ENCODE assay signal across 33 cellular contexts in genomic region chr1:125119024-125119441, GRCh38.
"Had no signal": no experiment of that assay in that cellular context is flagged by ENCODE, and none has a peak within 500 bp of the region (broad histone marks: within the 10 kb centered on the region; RNA-seq: fewer than 3 reads in every experiment).

No MANE protein-coding gene starts in this region.

- H3K27ac ChIP-seq: adrenal gland, body of pancreas, colonic mucosa, epithelial cell of prostate, esophagus squamous epithelium, gastroesophageal sphincter, WERI-Rb-1 had no signal

- FAIRE-seq: endometrium, endothelial cell of umbilical vein had no signal

- H3K27me3 ChIP-seq: adrenal gland, body of pancreas, colonic mucosa, esophagus squamous epithelium had no signal

- DNase-seq: activated B cell treated with CpG ODN at 0.5 μM for 24 hours; activated CD4-positive, alpha-beta memory T cell treated with anti-CD3 and anti-CD28 coated beads for 36 hours; activated CD4-positive, alpha-beta T cell treated with anti-CD3 and anti-CD28 coated beads for 36 hours; activated CD4-positive, alpha-beta T cell treated with anti-CD3 and anti-CD28 coated beads, Interleukin-2, amount 10 ng/mL, durations not matched to agents 24 days and 14 days; activated CD4-positive, CD25-positive, alpha-beta regulatory T cell treated with anti-CD3 and anti-CD28 coated beads, Interleukin-2, amount 50 U/mL, for 72 hours; activated CD8-positive, alpha-beta memory T cell treated with anti-CD3 and anti-CD28 coated beads, Interleukin-2, amount 10 ng/mL, durations not matched to agents 7 days and 5 days; activated CD8-positive, alpha-beta memory T cell treated with anti-CD3 and anti-CD28 coated beads, Interleukin-2, amount 50 U/mL, for 4 hours; activated CD8-positive, alpha-beta T cell treated with anti-CD3 and anti-CD28 coated beads, Interleukin-2, amount 10 ng/mL, durations not matched to agents 7 days and 5 days; activated effector memory CD4-positive, alpha-beta T cell treated with anti-CD3 and anti-CD28 coated beads, Interleukin-2, amount 50 U/mL, for 16 hours; activated naive CD4-positive, alpha-beta T cell treated with anti-CD3 and anti-CD28 coated beads, Interleukin-2, amount 50 U/mL, for 16 hours; activated naive CD4-positive, alpha-beta T cell treated with Interleukin-2 at 50 U/mL for 16 hours; activated T-cell treated with anti-CD3 and anti-CD28 coated beads, Interleukin-2, amount 50 U/mL, for 1 hour; activated T-cell treated with anti-CD3 and anti-CD28 coated beads, Interleukin-2, amount 50 U/mL, for 48 hours; adrenal gland; body of pancreas; caudate nucleus; cerebellar nuclear complex; colonic mucosa; effector CD8-positive, alpha-beta T cell; esophagus squamous epithelium; foreskin melanocyte; T-helper 1 cell; T-helper 17 cell; T1000; WERI-Rb-1 had no signal

- H3K27me3 Mint-ChIP-seq: activated B cell treated with CpG ODN at 0.5 μM for 24 hours; activated CD4-positive, alpha-beta memory T cell treated with anti-CD3 and anti-CD28 coated beads for 36 hours; activated CD4-positive, alpha-beta T cell treated with anti-CD3 and anti-CD28 coated beads for 36 hours; activated CD4-positive, alpha-beta T cell treated with anti-CD3 and anti-CD28 coated beads, Interleukin-2, amount 10 ng/mL, durations not matched to agents 24 days and 14 days; activated CD8-positive, alpha-beta memory T cell treated with anti-CD3 and anti-CD28 coated beads, Interleukin-2, amount 10 ng/mL, durations not matched to agents 7 days and 5 days; activated naive CD8-positive, alpha-beta T cell; T-helper 17 cell had no signal

- H3K4me1 Mint-ChIP-seq: activated B cell treated with CpG ODN at 0.5 μM for 24 hours; activated CD4-positive, alpha-beta T cell treated with anti-CD3 and anti-CD28 coated beads for 36 hours; activated CD4-positive, alpha-beta T cell treated with anti-CD3 and anti-CD28 coated beads, Interleukin-2, amount 10 ng/mL, durations not matched to agents 24 days and 14 days; activated CD8-positive, alpha-beta memory T cell treated with anti-CD3 and anti-CD28 coated beads, Interleukin-2, amount 10 ng/mL, durations not matched to agents 7 days and 5 days; T-helper 17 cell had no signal

- ATAC-seq: activated CD4-positive, alpha-beta T cell treated with anti-CD3 and anti-CD28 coated beads for 36 hours; activated CD8-positive, alpha-beta memory T cell treated with anti-CD3 and anti-CD28 coated beads, Interleukin-2, amount 10 ng/mL, durations not matched to agents 7 days and 5 days; activated CD8-positive, alpha-beta T cell treated with anti-CD3 and anti-CD28 coated beads, Interleukin-2, amount 10 ng/mL, durations not matched to agents 7 days and 5 days; body of pancreas; gastroesophageal sphincter; T-helper 17 cell had no signal

- H3K4me1 ChIP-seq: adrenal gland, body of pancreas, colonic mucosa, esophagus squamous epithelium, gastroesophageal sphincter had no signal

- H3K36me3 ChIP-seq: adrenal gland, colonic mucosa, esophagus squamous epithelium, gastroesophageal sphincter, WERI-Rb-1 had no signal

- H3K4me3 Mint-ChIP-seq: activated B cell treated with CpG ODN at 0.5 μM for 24 hours; activated CD4-positive, alpha-beta memory T cell treated with anti-CD3 and anti-CD28 coated beads for 36 hours; activated CD4-positive, alpha-beta T cell treated with anti-CD3 and anti-CD28 coated beads for 36 hours; activated CD4-positive, alpha-beta T cell treated with anti-CD3 and anti-CD28 coated beads, Interleukin-2, amount 10 ng/mL, durations not matched to agents 24 days and 14 days; activated CD8-positive, alpha-beta memory T cell treated with anti-CD3 and anti-CD28 coated beads, Interleukin-2, amount 10 ng/mL, durations not matched to agents 7 days and 5 days; activated CD8-positive, alpha-beta T cell treated with anti-CD3 and anti-CD28 coated beads, Interleukin-2, amount 10 ng/mL, durations not matched to agents 7 days and 5 days; activated naive CD8-positive, alpha-beta T cell; activated T-helper 1 cell treated with anti-CD3 and anti-CD28 coated beads, Interleukin-12 subunit alpha, Interleukin-12 subunit beta, Interleukin-2, Interleukin-4 antibody, amounts not matched to agents 30 ng/mL and 10 ng/mL and 1 ng/mL, durations not matched to agents 14 hours and 24 hours and 36 hours; T-helper 17 cell; T-helper 2 cell treated with Interferon-gamma antibody and Interleukin-4, amounts not matched to agents 5 μg/mL and 100 μg/mL, for 36 hours had no signal

- H3K4me3 ChIP-seq: adrenal gland, body of pancreas, colonic mucosa, esophagus squamous epithelium, gastroesophageal sphincter had no signal

- H3K9me3 ChIP-seq: adrenal gland, colonic mucosa had no signal

- H3K27ac Mint-ChIP-seq: activated B cell treated with CpG ODN at 0.5 μM for 24 hours; activated CD4-positive, alpha-beta memory T cell treated with anti-CD3 and anti-CD28 coated beads for 36 hours; activated CD4-positive, alpha-beta T cell treated with anti-CD3 and anti-CD28 coated beads for 36 hours; activated CD4-positive, alpha-beta T cell treated with anti-CD3 and anti-CD28 coated beads, Interleukin-2, amount 10 ng/mL, durations not matched to agents 24 days and 14 days; activated CD8-positive, alpha-beta memory T cell treated with anti-CD3 and anti-CD28 coated beads, Interleukin-2, amount 10 ng/mL, durations not matched to agents 7 days and 5 days; activated CD8-positive, alpha-beta T cell treated with anti-CD3 and anti-CD28 coated beads, Interleukin-2, amount 10 ng/mL, durations not matched to agents 7 days and 5 days; activated naive CD8-positive, alpha-beta T cell; activated T-helper 1 cell treated with anti-CD3 and anti-CD28 coated beads, Interleukin-12 subunit alpha, Interleukin-12 subunit beta, Interleukin-2, Interleukin-4 antibody, amounts not matched to agents 30 ng/mL and 10 ng/mL and 1 ng/mL, durations not matched to agents 14 hours and 24 hours and 36 hours; activated T-helper 2 cell treated with anti-CD3 and anti-CD28 coated beads, Interferon-gamma antibody, Interleukin-2, Interleukin-4, amounts not matched to agents 10 μg/mL and 5 μg/mL and 100 μg/mL, durations not matched to agents 14 hours and 24 hours and 36 hours; T-helper 17 cell; T-helper 2 cell treated with Interferon-gamma antibody and Interleukin-4, amounts not matched to agents 5 μg/mL and 100 μg/mL, for 36 hours had no signal
